ENCODE assay signal across 13 cellular contexts in genomic region chr2:207491086-207491485, GRCh38.
"Had no signal": no experiment of that assay in that cellular context is flagged by ENCODE, and none has a peak within 500 bp of the region (broad histone marks: within the 10 kb centered on the region; RNA-seq: fewer than 3 reads in every experiment).

No MANE protein-coding gene starts in this region.

- H3K4me3 ChIP-seq: left lung, stomach, testis had no signal

- DNase-seq: activated naive CD8-positive, alpha-beta T cell treated with anti-CD3 and anti-CD28 coated beads for 36 hours; amygdala; cortex of kidney; effector CD4-positive, alpha-beta T cell; foreskin melanocyte; left lung; natural killer cell; posterior cingulate gyrus; retina; stomach; testis had no signal

- H3K27ac ChIP-seq: left lung, stomach, testis had no signal

- ATAC-seq: left lung, natural killer cell had no signal

- FAIRE-seq: islet of Langerhans had no signal

- H3K4me1 ChIP-seq: left lung, stomach, testis had no signal

- H3K27me3 ChIP-seq: left lung, neutrophil, stomach, testis had no signal

- H3K36me3 ChIP-seq: left lung, neutrophil, stomach had no signal

- H3K9me3 ChIP-seq: left lung, neutrophil, stomach, testis had no signal
